In the genomic region with DNA sequence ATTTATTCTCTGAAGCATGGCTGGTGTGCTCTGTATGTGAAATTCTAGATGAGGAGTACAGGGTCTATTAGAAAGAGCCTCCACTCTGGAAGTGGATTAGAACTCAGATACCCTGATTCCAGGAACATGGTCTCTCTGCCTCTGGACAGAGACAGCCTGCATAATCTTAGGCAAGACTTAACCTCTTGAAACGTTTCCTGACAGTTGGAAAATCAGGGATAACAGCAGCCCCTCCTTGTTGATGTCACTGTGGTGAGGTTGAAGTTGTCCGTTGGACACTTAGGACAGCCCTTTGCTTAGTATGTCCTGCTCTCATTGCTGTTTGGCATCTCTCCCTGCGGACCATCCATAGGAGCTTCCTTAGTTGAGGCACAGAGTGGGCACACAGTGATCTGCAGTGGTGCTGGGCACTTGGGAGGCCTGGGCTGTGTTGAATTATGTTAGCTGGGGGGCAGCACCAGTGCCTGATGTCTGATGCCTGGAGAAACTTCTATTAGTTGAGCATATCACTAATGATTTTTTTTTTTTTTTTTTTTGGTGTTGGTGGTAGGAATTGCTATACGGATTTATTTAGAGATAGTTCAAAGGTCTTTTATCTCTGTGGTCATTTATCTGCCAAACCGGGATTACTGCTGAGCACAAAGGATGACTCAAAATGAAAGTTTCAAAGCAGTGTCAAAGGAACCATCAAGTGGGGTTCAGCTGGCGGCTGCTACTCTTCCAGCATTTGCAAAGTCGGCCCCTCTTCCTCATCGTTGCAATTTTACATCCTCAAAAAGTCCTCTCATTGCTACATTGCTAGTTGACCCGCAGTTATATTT, we compare ENCODE assay signal across 1 cellular context.
TF ChIP-seq lines count a peak whose summit lies in the region.

No MANE protein-coding gene starts in this region.

TF ChIP-seq in GM12878, 131 proteins besides CTCF, POLR2A, EP300 and RAD21 (continued from another document and continues in another):
- TF ChIP-seq, protein P1, sequence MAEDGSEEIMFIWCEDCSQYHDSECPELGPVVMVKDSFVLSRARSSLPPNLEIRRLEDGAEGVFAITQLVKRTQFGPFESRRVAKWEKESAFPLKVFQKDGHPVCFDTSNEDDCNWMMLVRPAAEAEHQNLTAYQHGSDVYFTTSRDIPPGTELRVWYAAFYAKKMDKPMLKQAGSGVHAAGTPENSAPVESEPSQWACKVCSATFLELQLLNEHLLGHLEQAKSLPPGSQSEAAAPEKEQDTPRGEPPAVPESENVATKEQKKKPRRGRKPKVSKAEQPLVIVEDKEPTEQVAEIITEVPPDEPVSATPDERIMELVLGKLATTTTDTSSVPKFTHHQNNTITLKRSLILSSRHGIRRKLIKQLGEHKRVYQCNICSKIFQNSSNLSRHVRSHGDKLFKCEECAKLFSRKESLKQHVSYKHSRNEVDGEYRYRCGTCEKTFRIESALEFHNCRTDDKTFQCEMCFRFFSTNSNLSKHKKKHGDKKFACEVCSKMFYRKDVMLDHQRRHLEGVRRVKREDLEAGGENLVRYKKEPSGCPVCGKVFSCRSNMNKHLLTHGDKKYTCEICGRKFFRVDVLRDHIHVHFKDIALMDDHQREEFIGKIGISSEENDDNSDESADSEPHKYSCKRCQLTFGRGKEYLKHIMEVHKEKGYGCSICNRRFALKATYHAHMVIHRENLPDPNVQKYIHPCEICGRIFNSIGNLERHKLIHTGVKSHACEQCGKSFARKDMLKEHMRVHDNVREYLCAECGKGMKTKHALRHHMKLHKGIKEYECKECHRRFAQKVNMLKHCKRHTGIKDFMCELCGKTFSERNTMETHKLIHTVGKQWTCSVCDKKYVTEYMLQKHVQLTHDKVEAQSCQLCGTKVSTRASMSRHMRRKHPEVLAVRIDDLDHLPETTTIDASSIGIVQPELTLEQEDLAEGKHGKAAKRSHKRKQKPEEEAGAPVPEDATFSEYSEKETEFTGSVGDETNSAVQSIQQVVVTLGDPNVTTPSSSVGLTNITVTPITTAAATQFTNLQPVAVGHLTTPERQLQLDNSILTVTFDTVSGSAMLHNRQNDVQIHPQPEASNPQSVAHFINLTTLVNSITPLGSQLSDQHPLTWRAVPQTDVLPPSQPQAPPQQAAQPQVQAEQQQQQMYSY (CRISPR knock-in tag; IDR thresholded peaks at IDR 0.05) = no peak
- TF ChIP-seq MTA2 (IDR thresholded peaks at IDR 0.05; ENCODE audit: low read depth) (peak; percentile 82), PAX5 (IDR thresholded peaks at IDR 0.05; ENCODE audit: borderline replicate concordance, low read depth, low read length) (no peak), CBX5 (IDR thresholded peaks at IDR 0.05; ENCODE audit: low read depth) (no peak), LARP7 (IDR thresholded peaks at IDR 0.05) (no peak), IKZF2 (IDR thresholded peaks at IDR 0.05) (peak; percentile 91 to 94), NFIC (IDR thresholded peaks at IDR 0.05; ENCODE audit: low read depth, low read length) (peak; percentile 87), TCF7 (IDR thresholded peaks at IDR 0.05; ENCODE audit: borderline replicate concordance) (peak; percentile 83), HCFC1 (IDR thresholded peaks at IDR 0.05; ENCODE audit: low read length) (no peak), GATAD2B (conservative IDR thresholded peaks at IDR 0.05; ENCODE audit: low read depth) (no peak; the same call in 1 of the 2 replicates), MYC (IDR thresholded peaks at IDR 0.05; ENCODE audit: insufficient read depth, insufficient read length, insufficient replicate concordance, low read length, severe bottlenecking) (no peak), EGR1 (IDR thresholded peaks at IDR 0.05; ENCODE audit: borderline replicate concordance in 1 of 2, low read depth in 2 of 2, low read length in 2 of 2) (peak in 1 of 2 experiments; percentile 32; a peak in 1 of 3 replicates), ZNF207 (IDR thresholded peaks at IDR 0.05; ENCODE audit: borderline replicate concordance) (no peak), RB1 (IDR thresholded peaks at IDR 0.05; ENCODE audit: borderline replicate concordance) (no peak), NR2F1 (conservative IDR thresholded peaks at IDR 0.05) (peak; percentile 89), CREM (IDR thresholded peaks at IDR 0.05; ENCODE audit: low read depth) (peak; percentile 71), ZBED1 (IDR thresholded peaks at IDR 0.05; ENCODE audit: borderline replicate concordance) (no peak), SMARCA5 (IDR thresholded peaks at IDR 0.05) (no peak), KAT2A (conservative IDR thresholded peaks at IDR 0.05; ENCODE audit: control insufficient read depth, low read depth, low read length) (no peak), NR2C2 (IDR thresholded peaks at IDR 0.05; ENCODE audit: borderline replicate concordance, control insufficient read depth, insufficient read length, low read depth) (no peak), RFX5 (IDR thresholded peaks at IDR 0.05; ENCODE audit: low read depth, low read length) (no peak), GABPA (IDR thresholded peaks at IDR 0.05; ENCODE audit: low read depth) (no peak; the same call in 1 of the 2 replicates), RBBP5 (conservative IDR thresholded peaks at IDR 0.05) (no peak), NFYA (IDR thresholded peaks at IDR 0.05; ENCODE audit: borderline replicate concordance, low read depth, low read length) (no peak), POLR2AphosphoS2 (IDR thresholded peaks at IDR 0.05; ENCODE audit: low read depth, low read length) (no peak), JUND (IDR thresholded peaks at IDR 0.05; ENCODE audit: low read depth, low read length) (peak; percentile 97), DPF2 (IDR thresholded peaks at IDR 0.05) (peak; percentile 96), SRF (IDR thresholded peaks at IDR 0.05; ENCODE audit: low read depth in 2 of 2, low read length in 2 of 2) (no peak), SUZ12 (IDR thresholded peaks at IDR 0.05; ENCODE audit: unreplicated experiment) (no peak), WRNIP1 (IDR thresholded peaks at IDR 0.05; ENCODE audit: borderline replicate concordance, low read depth, low read length) (no peak), ZNF622 (IDR thresholded peaks at IDR 0.05) (no peak)
- TF ChIP-seq, protein P2, sequence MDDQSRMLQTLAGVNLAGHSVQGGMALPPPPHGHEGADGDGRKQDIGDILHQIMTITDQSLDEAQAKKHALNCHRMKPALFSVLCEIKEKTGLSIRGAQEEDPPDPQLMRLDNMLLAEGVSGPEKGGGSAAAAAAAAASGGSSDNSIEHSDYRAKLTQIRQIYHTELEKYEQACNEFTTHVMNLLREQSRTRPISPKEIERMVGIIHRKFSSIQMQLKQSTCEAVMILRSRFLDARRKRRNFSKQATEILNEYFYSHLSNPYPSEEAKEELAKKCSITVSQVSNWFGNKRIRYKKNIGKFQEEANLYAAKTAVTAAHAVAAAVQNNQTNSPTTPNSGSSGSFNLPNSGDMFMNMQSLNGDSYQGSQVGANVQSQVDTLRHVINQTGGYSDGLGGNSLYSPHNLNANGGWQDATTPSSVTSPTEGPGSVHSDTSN (IDR thresholded peaks at IDR 0.05; ENCODE audit: insufficient replicate concordance, low read depth, low read length) = peak; percentile 67
- TF ChIP-seq, protein P3, sequence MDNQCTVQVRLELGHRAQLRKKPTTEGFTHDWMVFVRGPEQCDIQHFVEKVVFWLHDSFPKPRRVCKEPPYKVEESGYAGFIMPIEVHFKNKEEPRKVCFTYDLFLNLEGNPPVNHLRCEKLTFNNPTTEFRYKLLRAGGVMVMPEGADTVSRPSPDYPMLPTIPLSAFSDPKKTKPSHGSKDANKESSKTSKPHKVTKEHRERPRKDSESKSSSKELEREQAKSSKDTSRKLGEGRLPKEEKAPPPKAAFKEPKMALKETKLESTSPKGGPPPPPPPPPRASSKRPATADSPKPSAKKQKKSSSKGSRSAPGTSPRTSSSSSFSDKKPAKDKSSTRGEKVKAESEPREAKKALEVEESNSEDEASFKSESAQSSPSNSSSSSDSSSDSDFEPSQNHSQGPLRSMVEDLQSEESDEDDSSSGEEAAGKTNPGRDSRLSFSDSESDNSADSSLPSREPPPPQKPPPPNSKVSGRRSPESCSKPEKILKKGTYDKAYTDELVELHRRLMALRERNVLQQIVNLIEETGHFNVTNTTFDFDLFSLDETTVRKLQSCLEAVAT (IDR thresholded peaks at IDR 0.05) = no peak; the same call in 1 of the 2 replicates
- TF ChIP-seq, protein P4, sequence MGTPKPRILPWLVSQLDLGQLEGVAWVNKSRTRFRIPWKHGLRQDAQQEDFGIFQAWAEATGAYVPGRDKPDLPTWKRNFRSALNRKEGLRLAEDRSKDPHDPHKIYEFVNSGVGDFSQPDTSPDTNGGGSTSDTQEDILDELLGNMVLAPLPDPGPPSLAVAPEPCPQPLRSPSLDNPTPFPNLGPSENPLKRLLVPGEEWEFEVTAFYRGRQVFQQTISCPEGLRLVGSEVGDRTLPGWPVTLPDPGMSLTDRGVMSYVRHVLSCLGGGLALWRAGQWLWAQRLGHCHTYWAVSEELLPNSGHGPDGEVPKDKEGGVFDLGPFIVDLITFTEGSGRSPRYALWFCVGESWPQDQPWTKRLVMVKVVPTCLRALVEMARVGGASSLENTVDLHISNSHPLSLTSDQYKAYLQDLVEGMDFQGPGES (IDR thresholded peaks at IDR 0.05) = no peak
- TF ChIP-seq, protein P5, sequence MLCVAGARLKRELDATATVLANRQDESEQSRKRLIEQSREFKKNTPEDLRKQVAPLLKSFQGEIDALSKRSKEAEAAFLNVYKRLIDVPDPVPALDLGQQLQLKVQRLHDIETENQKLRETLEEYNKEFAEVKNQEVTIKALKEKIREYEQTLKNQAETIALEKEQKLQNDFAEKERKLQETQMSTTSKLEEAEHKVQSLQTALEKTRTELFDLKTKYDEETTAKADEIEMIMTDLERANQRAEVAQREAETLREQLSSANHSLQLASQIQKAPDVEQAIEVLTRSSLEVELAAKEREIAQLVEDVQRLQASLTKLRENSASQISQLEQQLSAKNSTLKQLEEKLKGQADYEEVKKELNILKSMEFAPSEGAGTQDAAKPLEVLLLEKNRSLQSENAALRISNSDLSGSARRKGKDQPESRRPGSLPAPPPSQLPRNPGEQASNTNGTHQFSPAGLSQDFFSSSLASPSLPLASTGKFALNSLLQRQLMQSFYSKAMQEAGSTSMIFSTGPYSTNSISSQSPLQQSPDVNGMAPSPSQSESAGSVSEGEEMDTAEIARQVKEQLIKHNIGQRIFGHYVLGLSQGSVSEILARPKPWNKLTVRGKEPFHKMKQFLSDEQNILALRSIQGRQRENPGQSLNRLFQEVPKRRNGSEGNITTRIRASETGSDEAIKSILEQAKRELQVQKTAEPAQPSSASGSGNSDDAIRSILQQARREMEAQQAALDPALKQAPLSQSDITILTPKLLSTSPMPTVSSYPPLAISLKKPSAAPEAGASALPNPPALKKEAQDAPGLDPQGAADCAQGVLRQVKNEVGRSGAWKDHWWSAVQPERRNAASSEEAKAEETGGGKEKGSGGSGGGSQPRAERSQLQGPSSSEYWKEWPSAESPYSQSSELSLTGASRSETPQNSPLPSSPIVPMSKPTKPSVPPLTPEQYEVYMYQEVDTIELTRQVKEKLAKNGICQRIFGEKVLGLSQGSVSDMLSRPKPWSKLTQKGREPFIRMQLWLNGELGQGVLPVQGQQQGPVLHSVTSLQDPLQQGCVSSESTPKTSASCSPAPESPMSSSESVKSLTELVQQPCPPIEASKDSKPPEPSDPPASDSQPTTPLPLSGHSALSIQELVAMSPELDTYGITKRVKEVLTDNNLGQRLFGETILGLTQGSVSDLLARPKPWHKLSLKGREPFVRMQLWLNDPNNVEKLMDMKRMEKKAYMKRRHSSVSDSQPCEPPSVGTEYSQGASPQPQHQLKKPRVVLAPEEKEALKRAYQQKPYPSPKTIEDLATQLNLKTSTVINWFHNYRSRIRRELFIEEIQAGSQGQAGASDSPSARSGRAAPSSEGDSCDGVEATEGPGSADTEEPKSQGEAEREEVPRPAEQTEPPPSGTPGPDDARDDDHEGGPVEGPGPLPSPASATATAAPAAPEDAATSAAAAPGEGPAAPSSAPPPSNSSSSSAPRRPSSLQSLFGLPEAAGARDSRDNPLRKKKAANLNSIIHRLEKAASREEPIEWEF (IDR thresholded peaks at IDR 0.05; ENCODE audit: insufficient replicate concordance, low read depth, low read length) = no peak
- TF ChIP-seq, protein P6, sequence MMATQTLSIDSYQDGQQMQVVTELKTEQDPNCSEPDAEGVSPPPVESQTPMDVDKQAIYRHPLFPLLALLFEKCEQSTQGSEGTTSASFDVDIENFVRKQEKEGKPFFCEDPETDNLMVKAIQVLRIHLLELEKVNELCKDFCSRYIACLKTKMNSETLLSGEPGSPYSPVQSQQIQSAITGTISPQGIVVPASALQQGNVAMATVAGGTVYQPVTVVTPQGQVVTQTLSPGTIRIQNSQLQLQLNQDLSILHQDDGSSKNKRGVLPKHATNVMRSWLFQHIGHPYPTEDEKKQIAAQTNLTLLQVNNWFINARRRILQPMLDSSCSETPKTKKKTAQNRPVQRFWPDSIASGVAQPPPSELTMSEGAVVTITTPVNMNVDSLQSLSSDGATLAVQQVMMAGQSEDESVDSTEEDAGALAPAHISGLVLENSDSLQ (IDR thresholded peaks at IDR 0.05) = peak; percentile 78
- TF ChIP-seq, protein P7, sequence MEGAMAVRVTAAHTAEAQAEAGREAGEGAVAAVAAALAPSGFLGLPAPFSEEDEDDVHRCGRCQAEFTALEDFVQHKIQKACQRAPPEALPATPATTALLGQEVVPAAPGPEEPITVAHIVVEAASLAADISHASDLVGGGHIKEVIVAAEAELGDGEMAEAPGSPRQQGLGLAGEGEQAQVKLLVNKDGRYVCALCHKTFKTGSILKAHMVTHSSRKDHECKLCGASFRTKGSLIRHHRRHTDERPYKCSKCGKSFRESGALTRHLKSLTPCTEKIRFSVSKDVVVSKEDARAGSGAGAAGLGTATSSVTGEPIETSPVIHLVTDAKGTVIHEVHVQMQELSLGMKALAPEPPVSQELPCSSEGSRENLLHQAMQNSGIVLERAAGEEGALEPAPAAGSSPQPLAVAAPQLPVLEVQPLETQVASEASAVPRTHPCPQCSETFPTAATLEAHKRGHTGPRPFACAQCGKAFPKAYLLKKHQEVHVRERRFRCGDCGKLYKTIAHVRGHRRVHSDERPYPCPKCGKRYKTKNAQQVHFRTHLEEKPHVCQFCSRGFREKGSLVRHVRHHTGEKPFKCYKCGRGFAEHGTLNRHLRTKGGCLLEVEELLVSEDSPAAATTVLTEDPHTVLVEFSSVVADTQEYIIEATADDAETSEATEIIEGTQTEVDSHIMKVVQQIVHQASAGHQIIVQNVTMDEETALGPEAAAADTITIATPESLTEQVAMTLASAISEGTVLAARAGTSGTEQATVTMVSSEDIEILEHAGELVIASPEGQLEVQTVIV (IDR thresholded peaks at IDR 0.05; ENCODE audit: borderline replicate concordance, partially characterized antibody) = no peak
- TF ChIP-seq, protein P8, sequence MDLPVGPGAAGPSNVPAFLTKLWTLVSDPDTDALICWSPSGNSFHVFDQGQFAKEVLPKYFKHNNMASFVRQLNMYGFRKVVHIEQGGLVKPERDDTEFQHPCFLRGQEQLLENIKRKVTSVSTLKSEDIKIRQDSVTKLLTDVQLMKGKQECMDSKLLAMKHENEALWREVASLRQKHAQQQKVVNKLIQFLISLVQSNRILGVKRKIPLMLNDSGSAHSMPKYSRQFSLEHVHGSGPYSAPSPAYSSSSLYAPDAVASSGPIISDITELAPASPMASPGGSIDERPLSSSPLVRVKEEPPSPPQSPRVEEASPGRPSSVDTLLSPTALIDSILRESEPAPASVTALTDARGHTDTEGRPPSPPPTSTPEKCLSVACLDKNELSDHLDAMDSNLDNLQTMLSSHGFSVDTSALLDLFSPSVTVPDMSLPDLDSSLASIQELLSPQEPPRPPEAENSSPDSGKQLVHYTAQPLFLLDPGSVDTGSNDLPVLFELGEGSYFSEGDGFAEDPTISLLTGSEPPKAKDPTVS (IDR thresholded peaks at IDR 0.05; ENCODE audit: low read depth, low read length) = no peak
